Comparison of ENCODE assay signal across 29 cellular contexts in genomic region chr3:17680530-17680929, GRCh38.
"Had no signal": no experiment of that assay in that cellular context is flagged by ENCODE, and none has a peak within 500 bp of the region (broad histone marks: within the 10 kb centered on the region; RNA-seq: fewer than 3 reads in every experiment).

No MANE protein-coding gene starts in this region.

- H3K9ac ChIP-seq: neural progenitor cell, parathyroid adenoma had no signal

- H3K27ac ChIP-seq: neural progenitor cell, ovary, parathyroid adenoma, psoas muscle, right lobe of liver, sigmoid colon, stomach, thoracic aorta, thyroid gland, tibial nerve, upper lobe of left lung, vagina had no signal

- H2AFZ ChIP-seq: neural progenitor cell, parathyroid adenoma had no signal

- H3K79me2 ChIP-seq: parathyroid adenoma had no signal

- H3K4me2 ChIP-seq: neural progenitor cell had no signal

- H3K4me1 ChIP-seq: neural progenitor cell, parathyroid adenoma, psoas muscle, right lobe of liver, thyroid gland, upper lobe of left lung, vagina had no signal

- H3K4me1 Mint-ChIP-seq: neural progenitor cell had no signal

- H3K27ac Mint-ChIP-seq: naive thymus-derived CD4-positive, alpha-beta T cell; natural killer cell; nephron; neural progenitor cell; progenitor cell of endocrine pancreas; stimulated activated memory B cell treated with anti-CD40 and anti-IgM and Interleukin-4, amounts not matched to agents 10 μg/mL and 1 μg/mL and 100 μg/mL, for 72 hours had no signal

- H3K4me3 Mint-ChIP-seq: naive thymus-derived CD4-positive, alpha-beta T cell; natural killer cell; nephron; neural progenitor cell; stimulated activated memory B cell treated with anti-CD40 and anti-IgM and Interleukin-4, amounts not matched to agents 10 μg/mL and 1 μg/mL and 100 μg/mL, for 72 hours had no signal

- ATAC-seq: naive thymus-derived CD4-positive, alpha-beta T cell; natural killer cell; psoas muscle; right cardiac atrium; right lobe of liver; stimulated activated memory B cell treated with anti-CD40 and anti-IgM and Interleukin-4, amounts not matched to agents 10 μg/mL and 1 μg/mL and 100 μg/mL, for 72 hours; stimulated activated naive CD8-positive, alpha-beta T cell treated with anti-CD3 and anti-CD28 coated beads, Interleukin-15, Interleukin-2, amounts not matched to agents 100 U/mL and 50 U/mL, for 24 hours had no signal

- H3K9me3 Mint-ChIP-seq: natural killer cell; nephron; neural progenitor cell; stimulated activated memory B cell treated with anti-CD40 and anti-IgM and Interleukin-4, amounts not matched to agents 10 μg/mL and 1 μg/mL and 100 μg/mL, for 72 hours had no signal

- H3K27me3 ChIP-seq: neural progenitor cell, ovary, right lobe of liver, sigmoid colon, stomach, thyroid gland, tibial nerve, upper lobe of left lung, vagina had no signal

- DNase-seq: naive thymus-derived CD4-positive, alpha-beta T cell; natural killer cell; occipital lobe; ovary; posterior cingulate gyrus; psoas muscle; right cardiac atrium; right lobe of liver; sigmoid colon; small intestine; stimulated activated CD4-positive, alpha-beta T cell treated with anti-CD3 and anti-CD28 coated beads, Interleukin-15, amount 100 ng/mL, for 24 hours; stimulated activated CD4-positive, alpha-beta T cell treated with anti-CD3 and anti-CD28 coated beads, Interleukin-2, amount 100 ng/mL, for 24 hours; stimulated activated CD4-positive, alpha-beta T cell treated with anti-CD3 and anti-CD28 coated beads, Interleukin-2, amount 100 ng/mL, for 48 hours; stimulated activated CD4-positive, alpha-beta T cell treated with anti-CD3 and anti-CD28 coated beads, Interleukin-4, amount 100 ng/mL, for 24 hours; stimulated activated naive CD4-positive, alpha-beta T cell; stimulated activated naive CD8-positive, alpha-beta T cell treated with anti-CD3 and anti-CD28 coated beads, Interleukin-15, Interleukin-2, amounts not matched to agents 100 U/mL and 50 U/mL, for 24 hours; stomach; thyroid gland; trophoblast cell; upper lobe of left lung had no signal

- H3K36me3 ChIP-seq: neural progenitor cell, ovary, right lobe of liver, sigmoid colon, stomach, thoracic aorta, thyroid gland, tibial nerve, upper lobe of left lung, vagina had no signal

- FAIRE-seq: small intestine, urothelium cell line had no signal

- H3K9me3 ChIP-seq: ovary, psoas muscle, right lobe of liver, sigmoid colon, stomach, thoracic aorta, thyroid gland, tibial nerve, upper lobe of left lung, vagina had no signal

- H3K4me3 ChIP-seq: neural progenitor cell, ovary, psoas muscle, right lobe of liver, sigmoid colon, stomach, thoracic aorta, thyroid gland, tibial nerve, upper lobe of left lung, vagina had no signal

- H3K36me3 Mint-ChIP-seq: natural killer cell, neural progenitor cell had no signal
